ENCODE assay signal across 1 cellular context in genomic region chr10:132572545-132572937, GRCh38.
TF ChIP-seq lines count a peak whose summit lies in the region.

No MANE protein-coding gene starts in this region.

TF ChIP-seq in SK-N-SH treated with all-trans-retinoic acid at 6 μM for 48 hours, 23 proteins besides CTCF, POLR2A, EP300 and RAD21 (continued from another document):
- TF ChIP-seq, protein P1, sequence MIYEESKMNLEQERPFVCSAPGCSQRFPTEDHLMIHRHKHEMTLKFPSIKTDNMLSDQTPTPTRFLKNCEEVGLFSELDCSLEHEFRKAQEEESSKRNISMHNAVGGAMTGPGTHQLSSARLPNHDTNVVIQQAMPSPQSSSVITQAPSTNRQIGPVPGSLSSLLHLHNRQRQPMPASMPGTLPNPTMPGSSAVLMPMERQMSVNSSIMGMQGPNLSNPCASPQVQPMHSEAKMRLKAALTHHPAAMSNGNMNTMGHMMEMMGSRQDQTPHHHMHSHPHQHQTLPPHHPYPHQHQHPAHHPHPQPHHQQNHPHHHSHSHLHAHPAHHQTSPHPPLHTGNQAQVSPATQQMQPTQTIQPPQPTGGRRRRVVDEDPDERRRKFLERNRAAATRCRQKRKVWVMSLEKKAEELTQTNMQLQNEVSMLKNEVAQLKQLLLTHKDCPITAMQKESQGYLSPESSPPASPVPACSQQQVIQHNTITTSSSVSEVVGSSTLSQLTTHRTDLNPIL (CRISPR knock-in tag; IDR thresholded peaks at IDR 0.05; ENCODE audit: low read depth) = no peak
- TF ChIP-seq PPARA (CRISPR knock-in tag; IDR thresholded peaks at IDR 0.05; ENCODE audit: borderline replicate concordance) = no peak
- TF ChIP-seq CSDC2 (CRISPR knock-in tag; IDR thresholded peaks at IDR 0.05) = no peak
- no peak for TF ChIP-seq ZFP3 (CRISPR knock-in tag; IDR thresholded peaks at IDR 0.05)
- no peak for TF ChIP-seq BACH2 (CRISPR knock-in tag; IDR thresholded peaks at IDR 0.05; ENCODE audit: borderline replicate concordance)
- no peak for TF ChIP-seq SNAI2 (CRISPR knock-in tag; IDR thresholded peaks at IDR 0.05)
- no peak for TF ChIP-seq RARB (CRISPR knock-in tag; IDR thresholded peaks at IDR 0.05)
- no peak for TF ChIP-seq ARNTL (CRISPR knock-in tag; IDR thresholded peaks at IDR 0.05; ENCODE audit: borderline replicate concordance, low read depth)
- TF ChIP-seq ZNF8 (CRISPR knock-in tag; IDR thresholded peaks at IDR 0.05) = no peak
- TF ChIP-seq ZNF70 (CRISPR knock-in tag; IDR thresholded peaks at IDR 0.05) = no peak
- TF ChIP-seq ZC3H10 (CRISPR knock-in tag; IDR thresholded peaks at IDR 0.05) = no peak
TF ChIP-seq in SK-N-SH treated with all-trans-retinoic acid at 6 μM for 48 hours: peak in this region for 0.
